8 cellular contexts compared by ENCODE assay signal in the genomic region with DNA sequence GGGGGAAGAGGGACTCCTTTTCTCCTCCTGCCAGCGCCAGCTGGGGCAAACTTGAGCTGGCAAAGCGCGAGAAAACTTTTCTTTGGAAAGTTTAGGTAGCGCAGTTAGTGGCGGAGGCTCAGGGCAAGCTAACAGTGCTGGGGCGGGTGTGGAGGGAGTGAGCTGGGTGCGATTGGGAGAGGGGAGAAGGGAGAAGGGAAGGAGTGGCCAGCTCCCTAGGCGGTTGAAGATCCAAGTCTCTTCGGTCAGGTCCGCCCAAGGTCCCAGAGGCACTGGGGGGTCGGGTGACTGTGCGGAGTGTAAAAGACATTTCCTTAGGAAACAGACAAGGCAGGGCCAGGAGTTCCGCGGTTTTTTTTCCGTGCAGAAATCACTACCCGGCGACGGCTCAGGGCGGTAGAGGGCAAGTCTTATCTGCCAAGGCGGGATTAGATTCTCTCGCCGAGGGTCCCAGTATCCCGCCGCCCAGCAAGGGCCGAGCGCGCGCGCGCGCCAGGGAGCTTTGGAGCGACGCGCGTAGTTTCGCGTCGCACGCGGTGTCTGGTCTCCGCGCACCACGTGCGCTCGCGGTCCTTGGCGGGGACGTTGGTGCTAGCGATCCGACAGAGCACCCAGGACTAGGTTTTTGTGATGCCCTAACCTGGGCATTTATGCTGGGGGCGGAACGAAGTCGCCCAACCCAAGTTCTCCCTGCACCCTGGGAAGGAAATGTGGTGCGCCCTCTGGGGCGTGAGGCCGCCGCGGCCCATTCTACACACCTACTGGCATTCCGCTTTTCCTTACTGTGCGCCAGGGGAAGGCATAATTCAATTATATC. TPM values are rescaled to one million over a fixed set of nuclear protein-coding genes. Genes with fewer than 3 reads are reported as not detected.
DNase-seq lines count a peak whose midpoint lies in the region; FAIRE-seq and TF ChIP-seq lines count a peak whose summit lies in the region.

No MANE protein-coding gene starts in this region.

- peaks cover 100% of the 10 kb centered on the region for H3K27me3 ChIP-seq in HUES48 (ENCODE audit: control insufficient read depth, insufficient read depth, low read length)
- peaks cover 69% of the 10 kb centered on the region for H3K27me3 ChIP-seq in keratinocyte (ENCODE audit: control insufficient read depth, extremely low read depth, insufficient read depth, low read length)
- H3K27me3 ChIP-seq in small intestine (ENCODE audit: control insufficient read depth in 2 of 2, insufficient read depth in 2 of 2, low read length in 2 of 2) = peaks cover 4 to 36% of the 10 kb centered on the region in 2 donors

- WGBS in small intestine, 3 donors = 2 to 5% (median 3%) methylated on average over 60 of the region's 60 CpGs

- H4K20me1 ChIP-seq in keratinocyte (ENCODE audit: control insufficient read depth, extremely low read depth, insufficient read depth, low read length) = no peaks in the 10 kb centered on the region

- DNase-seq in cerebellar cortex (ENCODE audit: low spot score) = peak; percentile 36
- DNase-seq in keratinocyte (ENCODE audit: low read depth, low spot score) = no peak
- DNase-seq in small intestine = peak; percentile 39
- no peak for DNase-seq in NCI-H82 treated with DMSO at 0.1 percent for 48 hours (lab: John Stamatoyannopoulos, UW; ENCODE audit: unreplicated experiment)
- DNase-seq in DMS79 treated with DMSO at 0.1 percent for 48 hours (lab: John Stamatoyannopoulos, UW) = no peak
- DNase-seq in NCI-H2171 treated with DMSO at 0.1 percent for 48 hours (lab: John Stamatoyannopoulos, UW) = no peak
- no peak for DNase-seq in NCI-H2107 treated with DMSO at 0.1 percent for 48 hours (lab: John Stamatoyannopoulos, UW; ENCODE audit: unreplicated experiment)

- H3K9me1 ChIP-seq in keratinocyte (ENCODE audit: control insufficient read depth, extremely low read depth, insufficient read depth, low read length) = no peaks in the 10 kb centered on the region

- H3K4me3 ChIP-seq in HUES48 (ENCODE audit: low read depth, low read length) = peak overlapping the region; percentile 74
- H3K4me3 ChIP-seq in keratinocyte (ENCODE audit: control insufficient read depth in 2 of 3, extremely low read depth in 1 of 3, insufficient read depth in 2 of 3, low read depth in 1 of 3, low read length in 3 of 3) = peak overlapping the region; percentile 31 to 78 (median 56)
- peak overlapping the region in 1 of 2 donors; percentile 35 for H3K4me3 ChIP-seq in small intestine (ENCODE audit: low read depth in 1 of 2, low read length in 2 of 2)

- H3K9me3 ChIP-seq in HUES48 (ENCODE audit: control insufficient read depth, insufficient read depth, low read length) (no peaks in the 10 kb centered on the region), keratinocyte (ENCODE audit: control insufficient read depth, low read depth, low read length) (no peaks in the 10 kb centered on the region), small intestine (ENCODE audit: control insufficient read depth, low read depth) (no peaks in the 10 kb centered on the region)

- H3K9ac ChIP-seq in HUES48 (ENCODE audit: low read depth, low read length) = no peak overlapping the region
- H3K9ac ChIP-seq in keratinocyte (ENCODE audit: control insufficient read depth, extremely low read depth, insufficient read depth, low read length) = peak overlapping the region; percentile 48

- peak; percentile 4 to 60 (median 17) for TF ChIP-seq CTCF in keratinocyte (optimal IDR thresholded peaks at IDR 0.05 in 1 of 3, IDR thresholded peaks at IDR 0.05 in 1 of 3, conservative IDR thresholded peaks at IDR 0.05 in 1 of 3; ENCODE audit: extremely low read depth in 1 of 3, insufficient read depth in 2 of 3, low read length in 3 of 3)

- peak overlapping the region; percentile 89 for H3K4me2 ChIP-seq in keratinocyte (ENCODE audit: control insufficient read depth, extremely low read depth, insufficient read depth, low read depth, low read length)

- FAIRE-seq in keratinocyte (lab: Jason Lieb, UNC) = no peak
- no peak for FAIRE-seq in small intestine (lab: Jason Lieb, UNC)

- peak overlapping the region; percentile 8 for H3K27ac ChIP-seq in HUES48 (ENCODE audit: low read depth, low read length)
- H3K27ac ChIP-seq in keratinocyte (ENCODE audit: control insufficient read depth, insufficient read depth, low read length) = peak overlapping the region; percentile 8
- H3K27ac ChIP-seq in small intestine (ENCODE audit: low read depth in 1 of 2, low read length in 1 of 2) = peak overlapping the region in 1 of 2 donors; percentile 45

- H3K79me2 ChIP-seq in keratinocyte (ENCODE audit: control insufficient read depth, insufficient read depth, low read length) = no peaks in the 10 kb centered on the region

- peak overlapping the region; percentile 86 for H2AFZ ChIP-seq in keratinocyte (ENCODE audit: control insufficient read depth, low read length)

- H3K4me1 ChIP-seq in HUES48 (ENCODE audit: control insufficient read depth, insufficient read depth, low read length) = peaks cover 57% of the 10 kb centered on the region
- H3K4me1 ChIP-seq in keratinocyte (ENCODE audit: control insufficient read depth, extremely low read depth, insufficient read depth, low read length) = peaks cover 67% of the 10 kb centered on the region
- H3K4me1 ChIP-seq in small intestine (ENCODE audit: control insufficient read depth in 2 of 2, insufficient read depth in 1 of 2, low read depth in 1 of 2, low read length in 1 of 2) = peaks cover 0 to 2% of the 10 kb centered on the region in 2 donors

- H3K36me3 ChIP-seq in HUES48 (ENCODE audit: control insufficient read depth, insufficient read depth, low read length) = no peaks in the 10 kb centered on the region
- H3K36me3 ChIP-seq in keratinocyte (ENCODE audit: control insufficient read depth in 2 of 2, extremely low read depth in 1 of 2, insufficient read depth in 2 of 2, low read length in 2 of 2) = no peaks in the 10 kb centered on the region
- H3K36me3 ChIP-seq in small intestine (ENCODE audit: control insufficient read depth in 2 of 2, insufficient read depth in 2 of 2, low read length in 2 of 2) = no peaks in the 10 kb centered on the region

- dilution Hi-C loops in keratinocyte (cut with MboI; ENCODE audit: extremely low pct_ligation_motif_present, low sequenced_read_pairs) = no loop called here

RNA-seq across cellular contexts. Expression of a gene that starts 33.7 kb away (rescaled TPM):
- polyA plus RNA-seq in keratinocyte (3.6 to 23.1 TPM (median 8.9 TPM) in 3 replicates), small intestine (10 to 100 TPM in 2 of 3 donors, 1 to 10 TPM in 1; 7.8 to 15.9 (median 11.2) TPM)
- polyA plus RNA-seq in keratinocyte (2011; ENCODE audit: low read depth) = 12.3 TPM
- polyA plus RNA-seq in keratinocyte (2011; cell fraction: cytosol; rRNA removed) = 7.3 and 10.7 TPM in 2 replicates
- 25.9 and 27.8 TPM in 2 replicates for polyA plus RNA-seq in keratinocyte (2011; cell fraction: nucleus; rRNA removed)
- 9.5 and 16.1 TPM in 2 replicates for polyA plus RNA-seq in keratinocyte (2012; ENCODE audit: low replicate concordance)
- 18.4 to 56.7 TPM (median 39.1 TPM) in 3 replicates for polyA minus RNA-seq in keratinocyte
- 9.4 TPM for polyA minus RNA-seq in keratinocyte (2011; cell fraction: cytosol; rRNA and poly(A)+ RNA removed)
- 19.2 and 58.1 TPM in 2 replicates for polyA minus RNA-seq in keratinocyte (2011; cell fraction: nucleus; rRNA and poly(A)+ RNA removed)

Comparison
In these comparisons a context has a peak if more than half of its experiments do, and no peak if none do; other contexts are left out.
1. DNase-seq: peak in cerebellar cortex (single experiment) and small intestine (single experiment); none in keratinocyte (single experiment), NCI-H82 treated with DMSO at 0.1 percent for 48 hours (single experiment), DMS79 treated with DMSO at 0.1 percent for 48 hours (single experiment), NCI-H2171 treated with DMSO at 0.1 percent for 48 hours (single experiment) and NCI-H2107 treated with DMSO at 0.1 percent for 48 hours (single experiment).